In the genomic region with DNA sequence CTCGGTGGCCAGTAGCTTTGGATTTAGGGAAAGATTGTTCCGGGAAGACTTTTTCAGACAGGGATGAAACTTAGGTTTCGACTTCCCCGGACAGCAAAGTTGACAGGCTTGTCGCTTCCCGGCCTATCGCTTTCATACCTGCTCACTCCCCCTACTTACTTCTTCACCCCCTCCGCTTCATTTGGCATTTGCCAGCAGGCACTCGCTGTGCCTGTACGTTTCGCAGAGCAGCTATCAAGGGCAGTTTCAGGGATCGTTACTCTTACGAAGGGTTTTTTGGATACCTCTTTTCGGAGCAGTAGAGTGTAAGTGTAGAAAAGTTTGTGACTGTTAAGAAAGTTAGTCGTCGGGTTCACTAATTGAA, we compare ENCODE assay signal across 8 cellular contexts. TPM values are rescaled to one million over a fixed set of nuclear protein-coding genes. Genes with fewer than 3 reads are reported as not detected.
DNase-seq lines count a peak whose midpoint lies in the region; ATAC-seq, FAIRE-seq and TF ChIP-seq lines count a peak whose summit lies in the region.

No MANE protein-coding gene starts in this region.

- H3K23me2 ChIP-seq in H9 (ENCODE audit: insufficient read length, low read depth, low read length, poor library complexity, severe bottlenecking): no peaks in the 10 kb centered on the region

- H3K4me1 Mint-ChIP-seq in H9 (peaks cover 2 to 3% of the 10 kb centered on the region in 2 experiments; a peak in 1 of 4 replicates), memory B cell (peaks cover 13% of the 10 kb centered on the region)

- WGBS in H9 (ENCODE audit: extremely low coverage, insufficient read length, low lambda C conversion rate): no CpG with 5 or more reads among the region's 16 CpGs
- 0 to 1% methylated on average over 16 of the region's 16 CpGs for WGBS in upper lobe of left lung, 2 donors

- no peak overlapping the region for H3K27ac Mint-ChIP-seq in H9
- H3K27ac Mint-ChIP-seq in memory B cell: no peak overlapping the region

- no peak overlapping the region for H4K91ac ChIP-seq in H9 (ENCODE audit: insufficient read length, low read depth, low read length)

- H3K27me3 ChIP-seq in H9 (ENCODE audit: insufficient read depth, low read length): no peaks in the 10 kb centered on the region
- H3K27me3 ChIP-seq in upper lobe of left lung: no peaks in the 10 kb centered on the region

- no peak overlapping the region for H3K4ac ChIP-seq in H9 (ENCODE audit: low read depth, low read length)

- H3K79me2 ChIP-seq in H9 (ENCODE audit: insufficient read depth, low read length): no peaks in the 10 kb centered on the region

- no peak for FAIRE-seq in D721Med (lab: Jason Lieb, UNC)

- H3K9me3 Mint-ChIP-seq in H9 (peaks cover 0 to 4% of the 10 kb centered on the region in 2 experiments; a peak in 2 of 5 replicates), memory B cell (peaks cover 5% of the 10 kb centered on the region)

- H3K14ac ChIP-seq in H9 (ENCODE audit: insufficient read depth, low read length): no peak overlapping the region

- H3T11ph ChIP-seq in H9 (ENCODE audit: low read length): no peak overlapping the region

- H2BK15ac ChIP-seq in H9 (ENCODE audit: low read depth, low read length): no peak overlapping the region

- H2BK20ac ChIP-seq in H9 (ENCODE audit: low read depth, low read length, poor library complexity, severe bottlenecking): no peak overlapping the region

- H3K4me3 ChIP-seq in AG09309 (ENCODE audit: control insufficient read depth, low read depth, low read length) (peak overlapping the region; percentile 89), upper lobe of left lung (peak overlapping the region; percentile 57 to 80 (median 66))

- H4K8ac ChIP-seq in H9 (replicated peaks; ENCODE audit: insufficient read length, low read depth, low read length): no peak overlapping the region

- no peaks in the 10 kb centered on the region for H4K20me1 ChIP-seq in H9 (ENCODE audit: control insufficient read depth, insufficient read depth, insufficient read length)

- peak overlapping the region; percentile 39 for H3K9ac ChIP-seq in H9 (ENCODE audit: extremely low read depth, insufficient read length, low read length)

- H2AK5ac ChIP-seq in H9 (ENCODE audit: insufficient read length, low read length): no peak overlapping the region

- no peak overlapping the region for H3K23ac ChIP-seq in H9 (ENCODE audit: insufficient read length, low read depth, low read length)

- TF ChIP-seq EP300 in upper lobe of left lung (IDR thresholded peaks at IDR 0.05): no peak

- no peak overlapping the region for H3K18ac ChIP-seq in H9 (ENCODE audit: insufficient read length, low read depth, low read length)

- no peak overlapping the region for H2BK12ac ChIP-seq in H9 (ENCODE audit: insufficient read length, low read depth, low read length)

- H3K4me2 ChIP-seq in H9 (ENCODE audit: insufficient read depth, insufficient read length, low read length): peak overlapping the region; percentile 70

- no peak overlapping the region for H2BK5ac ChIP-seq in H9 (ENCODE audit: insufficient read length, low read length)

- H3K9me3 ChIP-seq in H9 (ENCODE audit: control insufficient read depth, low read depth, low read length) (no peaks in the 10 kb centered on the region), upper lobe of left lung (no peaks in the 10 kb centered on the region)

- no peak overlapping the region for H3K56ac ChIP-seq in H9 (ENCODE audit: insufficient read length, low read depth, low read length)

- H3K36me3 Mint-ChIP-seq in H9 (ENCODE audit: insufficient read depth in 1 of 3, low read depth in 3 of 3) (peaks cover 0 to 6% (median 0%) of the 10 kb centered on the region in 3 experiments; a peak in 5 of 7 replicates), memory B cell (peaks cover 15% of the 10 kb centered on the region)

- ATAC-seq in memory B cell (ENCODE audit: low read depth) (no peak), upper lobe of left lung (ENCODE audit: low FRiP score in 2 of 2) (peak in 1 of 2 donors; percentile 12)

- no peak overlapping the region for H4K5ac ChIP-seq in H9 (ENCODE audit: insufficient read length, low read depth, low read length)

- H3K27ac ChIP-seq in H9 (ENCODE audit: insufficient read length, low read depth, low read length) (no peak overlapping the region), cingulate gyrus (ENCODE audit: low read depth, low read length) (peak overlapping the region; percentile 58), upper lobe of left lung (peak overlapping the region; percentile 78 to 89 (median 84))

- H3K36me3 ChIP-seq in upper lobe of left lung: peaks cover 4 to 30% (median 11%) of the 10 kb centered on the region in 4 donors

- H2BK120ac ChIP-seq in H9 (ENCODE audit: low read depth, low read length, poor library complexity, severe bottlenecking): no peak overlapping the region

- no peak overlapping the region for H3K4me3 Mint-ChIP-seq in H9
- no peak overlapping the region for H3K4me3 Mint-ChIP-seq in memory B cell

- TF ChIP-seq POLR2A in upper lobe of left lung (IDR thresholded peaks at IDR 0.05): no peak

- no peaks in the 10 kb centered on the region for H3K27me3 Mint-ChIP-seq in H9 (ENCODE audit: low read depth)
- H3K27me3 Mint-ChIP-seq in memory B cell: no peaks in the 10 kb centered on the region

- H2AFZ ChIP-seq in H9 (ENCODE audit: low read length): no peak overlapping the region

- H3K4me1 ChIP-seq in H9 (ENCODE audit: insufficient read depth, low read length) (no peaks in the 10 kb centered on the region), upper lobe of left lung (peaks cover 6 to 31% (median 23%) of the 10 kb centered on the region in 4 donors)

- H3K79me1 ChIP-seq in H9 (ENCODE audit: insufficient read depth, low read depth, low read length, poor library complexity, severe bottlenecking): no peaks in the 10 kb centered on the region

- no peak for TF ChIP-seq CTCF in AG09309 (IDR thresholded peaks at IDR 0.05; ENCODE audit: control insufficient read depth, insufficient read depth, low read depth, low read length, missing control alignments)
- no peak for TF ChIP-seq CTCF in H9 (conservative IDR thresholded peaks at IDR 0.05)
- no peak for TF ChIP-seq CTCF in upper lobe of left lung (IDR thresholded peaks at IDR 0.05)
- no peak for TF ChIP-seq CTCF in D721Med (IDR thresholded peaks at IDR 0.05; ENCODE audit: insufficient read depth, missing control alignments)

- DNase-seq in AG09309 (ENCODE audit: low read depth) (no peak), H9 (peak; percentile 27), T-helper 1 cell (peak; percentile 9 to 67 (median 13)), memory B cell (ENCODE audit: low spot score in 2 of 2) (peak; percentile 0 to 22), upper lobe of left lung (peak in 1 of 2 donors; percentile 23), cerebellar nuclear complex (lab: John Stamatoyannopoulos, UW) (no peak), D721Med (ENCODE audit: insufficient read length, low spot score) (no peak)

RNA-seq across cellular contexts. Expression of a gene that starts 0.4 kb away (rescaled TPM):
- total RNA-seq in H9 (2021): 14.3 and 15.5 TPM in 2 replicates
- 10 to 100 TPM; 11.4 to 33.5 (median 23.1) TPM for total RNA-seq in upper lobe of left lung

RNA-seq across cellular contexts. Expression of a gene that starts 0.8 kb away (rescaled TPM):
- 13.2 and 17.0 TPM in 2 replicates for total RNA-seq in H9 (2021)
- 10 to 100 TPM in 5 of 6 donors, 1 to 10 TPM in 1; 9.8 to 24.1 (median 12.1) TPM for total RNA-seq in upper lobe of left lung

RNA-seq across cellular contexts. Expression of a gene that starts 58.9 kb away (rescaled TPM):
- total RNA-seq in H9 (2021): 2.9 TPM in 2 replicates
- 1 to 10 TPM in 5 of 6 donors, under 1 TPM in 1; 0.29 to 6.9 (median 2.6) TPM for total RNA-seq in upper lobe of left lung

Comparison
In these comparisons a context has a peak if more than half of its experiments do, and no peak if none do; other contexts are left out.
1. DNase-seq: peak in H9 (single experiment), T-helper 1 cell (5 of 5) and memory B cell (2 of 2); none in AG09309 (single experiment), cerebellar nuclear complex (0 of 2) and D721Med (single experiment).